ENCODE assay signal across 9 cellular contexts in the genomic region with DNA sequence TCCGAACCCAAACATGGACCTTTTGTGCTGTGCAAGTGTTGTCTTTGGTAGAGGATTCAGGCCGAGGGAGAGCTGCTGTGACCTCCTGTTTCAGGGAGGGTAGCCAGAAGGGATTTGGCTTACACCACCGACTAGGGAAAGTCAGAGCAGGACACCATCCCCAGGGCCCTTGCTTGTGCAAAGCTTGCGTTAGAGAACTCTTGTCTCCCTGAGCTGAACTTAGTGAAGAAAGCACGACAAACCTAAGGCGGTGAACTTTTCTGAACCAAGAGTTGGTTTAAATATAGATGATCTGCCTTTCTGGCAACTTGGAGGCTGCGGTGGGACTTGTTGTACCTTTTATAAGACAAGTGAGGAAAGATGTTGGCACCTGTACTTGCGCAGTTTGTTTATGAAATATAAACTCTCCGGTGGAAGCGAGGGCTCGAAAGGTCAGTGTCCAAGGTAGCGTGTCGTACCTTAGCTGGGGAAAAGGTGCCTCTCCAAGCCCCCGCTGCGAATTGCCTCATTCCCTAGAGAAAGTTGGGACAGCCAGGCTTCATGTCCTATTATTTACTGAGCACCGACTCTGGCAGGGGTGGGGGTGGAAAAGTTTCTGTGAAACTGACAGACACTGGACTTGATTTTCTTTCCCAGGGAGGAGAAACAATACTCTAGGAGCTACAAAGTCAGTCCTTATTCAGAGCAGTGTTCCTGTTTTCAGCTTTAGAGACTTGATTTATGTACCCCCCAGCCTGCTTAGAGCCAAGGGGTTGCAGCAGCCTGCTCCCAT. TPM values are rescaled to one million over a fixed set of nuclear protein-coding genes. Genes with fewer than 3 reads are reported as not detected.
DNase-seq lines count a peak whose midpoint lies in the region; ATAC-seq and TF ChIP-seq lines count a peak whose summit lies in the region.
"Had no signal": no experiment of that assay in that cellular context is flagged by ENCODE, and none has a peak within 500 bp of the region (broad histone marks: within the 10 kb centered on the region; RNA-seq: fewer than 3 reads in every experiment).

No MANE protein-coding gene starts in this region.

- H3K4me3 Mint-ChIP-seq in WTC11: no peak overlapping the region
- H3K4me3 Mint-ChIP-seq in activated CD8-positive, alpha-beta memory T cell treated with anti-CD3 and anti-CD28 coated beads, Interleukin-2, amount 10 ng/mL, durations not matched to agents 7 days and 5 days: no peak overlapping the region
- H3K4me3 Mint-ChIP-seq: memory B cell had no signal

- CTCF ChIA-PET in WTC11 (lab: Charles Lee): interaction anchor here (0.5 to 1.3 kb wide), 6 partner anchors 13 to 469 kb away, joined by 3 to 5 read pairs (median 4); no protein-coding TSS in a partner anchor
- CTCF ChIA-PET in activated CD8-positive, alpha-beta memory T cell treated with anti-CD3 and anti-CD28 coated beads, Interleukin-2, amount 10 ng/mL, durations not matched to agents 7 days and 5 days (lab: Charles Lee): interaction anchor here (0.7 to 1.5 kb wide), 3 partner anchors 10 to 258 kb away, joined by 3 to 4 read pairs (median 4); no protein-coding TSS in a partner anchor

- H3K27ac ChIP-seq in C4-2B: peak overlapping the region; percentile 84

- intact Hi-C loops in left ventricle myocardium superior (cut with micrococcal nuclease): no loop called here
- intact Hi-C loops in posterior vena cava (cut with DNase I): no loop called here

- H3K36me3 Mint-ChIP-seq in WTC11: no peaks in the 10 kb centered on the region
- H3K36me3 Mint-ChIP-seq in activated CD8-positive, alpha-beta memory T cell treated with anti-CD3 and anti-CD28 coated beads, Interleukin-2, amount 10 ng/mL, durations not matched to agents 7 days and 5 days: peaks cover 7% of the 10 kb centered on the region

- no peaks in the 10 kb centered on the region for H3K9me3 Mint-ChIP-seq in WTC11
- no peaks in the 10 kb centered on the region for H3K9me3 Mint-ChIP-seq in activated CD8-positive, alpha-beta memory T cell treated with anti-CD3 and anti-CD28 coated beads, Interleukin-2, amount 10 ng/mL, durations not matched to agents 7 days and 5 days (ENCODE audit: low read depth)
- H3K9me3 Mint-ChIP-seq: memory B cell had no signal

- POLR2A ChIA-PET in WTC11 (lab: Charles Lee): interaction anchor here (0.6 to 0.7 kb wide), 4 partner anchors 55 to 1681 kb away, joined by 3 to 10 read pairs (median 4); no protein-coding TSS in a partner anchor

- no peak for ATAC-seq in WTC11
- ATAC-seq in left ventricle myocardium superior: peak; percentile 65
- no peak for ATAC-seq in activated CD8-positive, alpha-beta memory T cell treated with anti-CD3 and anti-CD28 coated beads, Interleukin-2, amount 10 ng/mL, durations not matched to agents 7 days and 5 days

- H3K27ac Mint-ChIP-seq in WTC11: peak overlapping the region; percentile 81
- H3K27ac Mint-ChIP-seq in activated CD8-positive, alpha-beta memory T cell treated with anti-CD3 and anti-CD28 coated beads, Interleukin-2, amount 10 ng/mL, durations not matched to agents 7 days and 5 days: no peak overlapping the region
- H3K27ac Mint-ChIP-seq: memory B cell had no signal

- TF ChIP-seq CTCF in C4-2B (conservative IDR thresholded peaks at IDR 0.05) (no peak), WTC11 (IDR thresholded peaks at IDR 0.05) (no peak)

- DNase-seq in WTC11 (ENCODE audit: low spot score) (no peak), left ventricle myocardium superior (peak; percentile 77), posterior vena cava (ENCODE audit: low spot score) (peak; percentile 90), NCI-H146 treated with DMSO at 0.1 percent for 48 hours (lab: John Stamatoyannopoulos, UW; ENCODE audit: unreplicated experiment) (no peak), NCI-H1105 treated with DMSO at 0.1 percent for 48 hours (lab: John Stamatoyannopoulos, UW) (no peak)
- DNase-seq in activated CD8-positive, alpha-beta memory T cell treated with anti-CD3 and anti-CD28 coated beads for 24 hours: no peak
- DNase-seq in activated CD8-positive, alpha-beta memory T cell treated with anti-CD3 and anti-CD28 coated beads, Interleukin-2, amount 10 ng/mL, durations not matched to agents 7 days and 5 days: no peak

- H3K27me3 Mint-ChIP-seq in WTC11 (ENCODE audit: low read depth): no peaks in the 10 kb centered on the region
- H3K27me3 Mint-ChIP-seq in activated CD8-positive, alpha-beta memory T cell treated with anti-CD3 and anti-CD28 coated beads, Interleukin-2, amount 10 ng/mL, durations not matched to agents 7 days and 5 days: no peaks in the 10 kb centered on the region
- H3K27me3 Mint-ChIP-seq: memory B cell had no signal

- peaks cover 57% of the 10 kb centered on the region for H3K4me1 Mint-ChIP-seq in WTC11
- H3K4me1 Mint-ChIP-seq in activated CD8-positive, alpha-beta memory T cell treated with anti-CD3 and anti-CD28 coated beads, Interleukin-2, amount 10 ng/mL, durations not matched to agents 7 days and 5 days: peaks cover 35% of the 10 kb centered on the region

TF ChIP-seq in WTC11, 78 proteins besides CTCF, POLR2A, EP300 and RAD21:
- TF ChIP-seq ZNF396 (CRISPR knock-in tag; IDR thresholded peaks at IDR 0.05; ENCODE audit: borderline replicate concordance) (no peak), MYBL2 (CRISPR knock-in tag; IDR thresholded peaks at IDR 0.05) (no peak), FOXP4 (CRISPR knock-in tag; IDR thresholded peaks at IDR 0.05) (no peak), ESRRA (CRISPR knock-in tag; IDR thresholded peaks at IDR 0.05; ENCODE audit: borderline replicate concordance) (no peak), IRF1 (CRISPR knock-in tag; IDR thresholded peaks at IDR 0.05) (no peak), IRF2 (CRISPR knock-in tag; IDR thresholded peaks at IDR 0.05; ENCODE audit: borderline replicate concordance, low read depth) (no peak)
- TF ChIP-seq, protein P1, sequence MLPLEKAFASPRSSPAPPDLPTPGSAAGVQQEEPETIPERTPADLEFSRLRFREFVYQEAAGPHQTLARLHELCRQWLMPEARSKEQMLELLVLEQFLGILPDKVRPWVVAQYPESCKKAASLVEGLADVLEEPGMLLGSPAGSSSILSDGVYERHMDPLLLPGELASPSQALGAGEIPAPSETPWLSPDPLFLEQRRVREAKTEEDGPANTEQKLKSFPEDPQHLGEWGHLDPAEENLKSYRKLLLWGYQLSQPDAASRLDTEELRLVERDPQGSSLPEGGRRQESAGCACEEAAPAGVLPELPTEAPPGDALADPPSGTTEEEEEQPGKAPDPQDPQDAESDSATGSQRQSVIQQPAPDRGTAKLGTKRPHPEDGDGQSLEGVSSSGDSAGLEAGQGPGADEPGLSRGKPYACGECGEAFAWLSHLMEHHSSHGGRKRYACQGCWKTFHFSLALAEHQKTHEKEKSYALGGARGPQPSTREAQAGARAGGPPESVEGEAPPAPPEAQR (CRISPR knock-in tag; IDR thresholded peaks at IDR 0.05): no peak

RNA-seq across cellular contexts. Expression of gene WBP1L, which starts 31.6 kb away (rescaled TPM):
- total RNA-seq in WTC11 (2021): 25.9 to 26.8 TPM (median 26.4 TPM) in 3 replicates
- 22.4 TPM for total RNA-seq in left ventricle myocardium superior
- total RNA-seq in posterior vena cava: 10 to 100 TPM; 61.4 to 62.7 TPM
- 10 to 100 TPM; 23.9 to 24.6 TPM for total RNA-seq in activated CD8-positive, alpha-beta memory T cell treated with anti-CD3 and anti-CD28 coated beads, Interleukin-2, amount 10 ng/mL, durations not matched to agents 7 days and 5 days

Comparison
In these comparisons a context has a peak if more than half of its experiments do, and no peak if none do; other contexts are left out.
1. DNase-seq: peak in left ventricle myocardium superior (single experiment) and posterior vena cava (single experiment); none in WTC11 (single experiment), activated CD8-positive, alpha-beta memory T cell treated with anti-CD3 and anti-CD28 coated beads for 24 hours (single experiment), NCI-H146 treated with DMSO at 0.1 percent for 48 hours (single experiment), NCI-H1105 treated with DMSO at 0.1 percent for 48 hours (single experiment) and activated CD8-positive, alpha-beta memory T cell treated with anti-CD3 and anti-CD28 coated beads, Interleukin-2, amount 10 ng/mL, durations not matched to agents 7 days and 5 days (single experiment).